12 cellular contexts compared by ENCODE assay signal in the genomic region with DNA sequence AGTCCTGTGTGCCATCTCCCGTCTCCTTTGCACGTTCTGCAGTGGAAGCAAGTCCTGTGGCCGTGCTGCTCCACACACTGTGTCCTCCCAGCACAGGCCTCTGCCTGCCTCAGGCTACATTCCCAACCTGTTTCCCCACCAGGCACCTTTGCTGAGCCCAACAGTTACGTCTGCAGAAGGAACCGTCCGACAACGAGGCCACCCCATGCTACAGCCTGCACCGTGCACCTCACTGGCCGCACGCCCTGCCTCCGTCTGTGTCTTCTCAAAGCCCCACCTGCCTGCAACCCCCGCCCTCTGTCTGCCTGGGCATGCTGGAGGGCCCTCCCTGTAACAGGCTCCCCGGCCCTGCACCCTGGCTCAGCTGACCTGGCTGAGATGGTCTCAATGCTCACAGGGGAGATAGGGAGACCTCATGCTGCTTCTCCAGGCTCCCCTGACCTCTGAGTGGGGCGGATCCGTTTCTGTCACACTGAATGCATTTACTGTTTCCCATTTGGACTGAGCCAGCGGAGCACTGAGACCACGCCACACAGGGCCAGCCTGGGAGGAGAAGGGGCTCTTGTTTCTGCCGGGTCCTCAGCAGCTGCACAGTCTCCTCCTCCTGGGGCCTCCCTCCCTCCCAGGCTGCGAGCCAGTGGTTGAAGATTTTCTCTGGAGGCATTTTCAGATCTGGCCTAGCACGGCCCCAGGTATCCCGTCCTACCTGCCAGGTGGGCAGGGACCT.
DNase-seq lines count a peak whose midpoint lies in the region; ATAC-seq and TF ChIP-seq lines count a peak whose summit lies in the region.
"Had no signal": no experiment of that assay in that cellular context is flagged by ENCODE, and none has a peak within 500 bp of the region (broad histone marks: within the 10 kb centered on the region; RNA-seq: fewer than 3 reads in every experiment).

No MANE protein-coding gene starts in this region.

- H3K4me3 Mint-ChIP-seq in effector memory CD8-positive, alpha-beta T cell = no peak overlapping the region
- H3K4me3 Mint-ChIP-seq: T-helper 1 cell treated with Interleukin-12 subunit alpha and Interleukin-12 subunit beta and Interleukin-4 antibody, amounts not matched to agents 30 μg/mL and 1 μg/mL, for 36 hours had no signal

- no peaks in the 10 kb centered on the region for H3K36me3 ChIP-seq in BLaER1
- H3K36me3 ChIP-seq: right lobe of liver had no signal

- H3K36me3 Mint-ChIP-seq in effector memory CD8-positive, alpha-beta T cell (ENCODE audit: insufficient read depth) = no peaks in the 10 kb centered on the region

- POLR2A ChIA-PET in RWPE1 (lab: Yijun Ruan, JAX; ENCODE audit: low non-redundant PET) = no interaction called here

- peaks cover 11% of the 10 kb centered on the region; the same call in 1 of the 2 replicates for H3K9me3 ChIP-seq in BLaER1
- H3K9me3 ChIP-seq in right cardiac atrium (ENCODE audit: control insufficient read depth, low read length) = no peaks in the 10 kb centered on the region
- H3K9me3 ChIP-seq: right lobe of liver had no signal

- H3K27ac Mint-ChIP-seq in effector memory CD8-positive, alpha-beta T cell = no peak overlapping the region
- H3K27ac Mint-ChIP-seq: T-helper 1 cell treated with Interleukin-12 subunit alpha and Interleukin-12 subunit beta and Interleukin-4 antibody, amounts not matched to agents 30 μg/mL and 1 μg/mL, for 36 hours had no signal

- H3K4me1 ChIP-seq in BLaER1 (peaks cover 60% of the 10 kb centered on the region), right cardiac atrium (ENCODE audit: control insufficient read depth, insufficient read depth, low read length) (peaks cover 11% of the 10 kb centered on the region)

- CTCF ChIA-PET in RWPE1 (lab: Yijun Ruan, JAX) = interaction anchor here (0.6 kb wide), 1 partner anchor 189 kb away, joined by 3 read pairs; no protein-coding TSS in a partner anchor

- no peak for ATAC-seq in right cardiac atrium
- ATAC-seq in effector memory CD8-positive, alpha-beta T cell (replicated peaks) = no peak
- ATAC-seq: left lobe of liver, right lobe of liver had no signal

- H3K27ac ChIP-seq in BLaER1 (peak overlapping the region; percentile 85), RWPE1 (peak overlapping the region; percentile 85), right cardiac atrium (ENCODE audit: low read length) (no peak overlapping the region)

- DNase-seq in RWPE1 (ENCODE audit: low spot score) (no peak), right cardiac atrium (peak in 2 of 3 donors; percentile 56 to 66), posterior vena cava (ENCODE audit: low spot score) (peak; percentile 76), G401 (ENCODE audit: low spot score) (no peak), NCI-H345 (lab: John Stamatoyannopoulos, UW) (no peak), NCI-H82 (lab: John Stamatoyannopoulos, UW) (no peak)
- no peak for DNase-seq in effector memory CD8-positive, alpha-beta T cell
- DNase-seq: NCI-H1105 had no signal

- H3K27me3 ChIP-seq in BLaER1 = no peaks in the 10 kb centered on the region
- H3K27me3 ChIP-seq in right cardiac atrium (ENCODE audit: control insufficient read depth, insufficient read depth) = no peaks in the 10 kb centered on the region
- H3K27me3 ChIP-seq: right lobe of liver had no signal

- no peak overlapping the region for H3K4me3 ChIP-seq in BLaER1
- no peak overlapping the region for H3K4me3 ChIP-seq in right cardiac atrium (ENCODE audit: low read length)
- H3K4me3 ChIP-seq: right lobe of liver had no signal

- H3K9me3 Mint-ChIP-seq in effector memory CD8-positive, alpha-beta T cell = peaks cover 0 to 2% of the 10 kb centered on the region in 2 donors
- H3K9me3 Mint-ChIP-seq: T-helper 1 cell treated with Interleukin-12 subunit alpha and Interleukin-12 subunit beta and Interleukin-4 antibody, amounts not matched to agents 30 μg/mL and 1 μg/mL, for 36 hours had no signal

- intact Hi-C loops in right cardiac atrium (cut with DNase I) = no loop called here
- intact Hi-C loops in posterior vena cava (cut with DNase I) = loop anchor here in 1 of 2 donors (5.0 to 10.0 kb wide), 2 partner anchors 125 to 188 kb away; a partner anchor contains a TSS

- peaks cover 12 to 81% of the 10 kb centered on the region in 2 donors for H3K27me3 Mint-ChIP-seq in effector memory CD8-positive, alpha-beta T cell

- H3K9ac ChIP-seq in BLaER1 = no peak overlapping the region

- WGBS in right cardiac atrium = 78% methylated on average over 21 of the region's 21 CpGs

- H3K4me2 ChIP-seq in BLaER1 = peak overlapping the region; percentile 91

- TF ChIP-seq CTCF in RWPE1 (conservative IDR thresholded peaks at IDR 0.05; ENCODE audit: low read depth) = no peak

- in situ Hi-C loops in G401 (cut with HindIII; ENCODE audit: low sequenced_read_pairs) = no loop called here

- H4K20me1 ChIP-seq in BLaER1 = no peaks in the 10 kb centered on the region

- H3K4me1 Mint-ChIP-seq in effector memory CD8-positive, alpha-beta T cell (ENCODE audit: low read depth in 2 of 2) = peaks cover 0 to 2% of the 10 kb centered on the region in 2 donors

Comparison
In these comparisons a context has a peak if more than half of its experiments do, and no peak if none do; other contexts are left out.
1. DNase-seq: peak in right cardiac atrium (2 of 3) and posterior vena cava (single experiment); none in RWPE1 (single experiment), effector memory CD8-positive, alpha-beta T cell (0 of 3), G401 (single experiment), NCI-H345 (single experiment) and NCI-H82 (single experiment).